In the genomic region with DNA sequence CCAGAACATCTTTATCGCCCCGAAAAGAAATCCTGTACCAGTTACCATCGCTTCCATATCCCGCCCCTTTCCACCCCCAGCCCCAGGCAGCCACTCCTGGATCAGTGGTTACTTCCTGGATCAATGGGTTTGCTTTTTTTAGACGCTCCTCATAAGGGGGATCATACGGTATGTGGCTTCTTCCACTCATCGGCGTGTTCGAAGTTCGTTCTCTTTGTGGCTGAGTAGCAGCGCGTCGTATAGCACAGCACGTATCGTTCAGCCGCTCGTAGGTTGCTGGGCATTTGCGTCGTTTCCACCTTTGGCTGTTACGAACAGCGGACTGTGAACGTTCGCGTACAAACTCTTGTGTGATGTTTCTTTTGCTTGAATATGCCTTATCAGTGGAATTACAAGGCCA, we compare ENCODE assay signal across 16 cellular contexts. TPM values are rescaled to one million over a fixed set of nuclear protein-coding genes. Genes with fewer than 3 reads are reported as not detected.
DNase-seq lines count a peak whose midpoint lies in the region; ATAC-seq and TF ChIP-seq lines count a peak whose summit lies in the region.
"Had no signal": no experiment of that assay in that cellular context is flagged by ENCODE, and none has a peak within 500 bp of the region (broad histone marks: within the 10 kb centered on the region; RNA-seq: fewer than 3 reads in every experiment).

No MANE protein-coding gene starts in this region.

- CTCF ChIA-PET in CD4-positive, alpha-beta T cell (lab: Charles Lee), result interaction anchor here (1.3 kb wide), 1 partner anchor 8 kb away, joined by 3 read pairs; no protein-coding TSS in a partner anchor

- ATAC-seq in CD4-positive, alpha-beta T cell (ENCODE audit: poor library complexity), result no peak
- ATAC-seq in naive B cell (ENCODE audit: low read depth in 2 of 2) (no peak), HG03432 (IDR thresholded peaks at IDR 0.05; ENCODE audit: unreplicated experiment) (no peak)
- ATAC-seq: PC-3 had no signal

- no peak overlapping the region for H3K27ac ChIP-seq in CD4-positive, alpha-beta T cell (ENCODE audit: low read depth, low read length)
- H3K27ac ChIP-seq: cardiac muscle cell had no signal

- peak overlapping the region; percentile 87 for H3K4me3 Mint-ChIP-seq in CD4-positive, alpha-beta T cell
- peak overlapping the region; percentile 90 for H3K4me3 Mint-ChIP-seq in activated T-helper 1 cell treated with anti-CD3 and anti-CD28 coated beads, Interleukin-12 subunit alpha, Interleukin-12 subunit beta, Interleukin-2, Interleukin-4 antibody, amounts not matched to agents 30 ng/mL and 10 ng/mL and 1 ng/mL, durations not matched to agents 14 hours and 24 hours and 36 hours
- H3K4me3 Mint-ChIP-seq in naive B cell, result peak overlapping the region; percentile 18 to 98 (median 93)

- intact Hi-C loops in CD4-positive, alpha-beta T cell (cut with DNase I, micrococcal nuclease), result no loop called here
- intact Hi-C loops in activated T-helper 1 cell treated with anti-CD3 and anti-CD28 coated beads, Interleukin-12 subunit alpha, Interleukin-12 subunit beta, Interleukin-2, Interleukin-4 antibody, amounts not matched to agents 30 ng/mL and 10 ng/mL and 1 ng/mL, durations not matched to agents 14 hours and 24 hours and 36 hours (cut with micrococcal nuclease), result loop anchor here (10.0 kb wide), 1 partner anchor 539 kb away; a partner anchor contains a TSS

- no peaks in the 10 kb centered on the region for H3K27me3 Mint-ChIP-seq in CD4-positive, alpha-beta T cell
- H3K27me3 Mint-ChIP-seq in activated T-helper 1 cell treated with anti-CD3 and anti-CD28 coated beads, Interleukin-12 subunit alpha, Interleukin-12 subunit beta, Interleukin-2, Interleukin-4 antibody, amounts not matched to agents 30 ng/mL and 10 ng/mL and 1 ng/mL, durations not matched to agents 14 hours and 24 hours and 36 hours (ENCODE audit: insufficient read depth), result peaks cover 2% of the 10 kb centered on the region
- no peaks in the 10 kb centered on the region for H3K27me3 Mint-ChIP-seq in naive B cell

- POLR2A ChIA-PET in CD4-positive, alpha-beta T cell (lab: Charles Lee), result interaction anchor here (1.5 to 1.9 kb wide), 3 partner anchors 8 to 43 kb away, joined by 4 to 8 read pairs (median 6); no protein-coding TSS in a partner anchor

- H3K9me3 Mint-ChIP-seq in CD4-positive, alpha-beta T cell, result no peaks in the 10 kb centered on the region
- H3K9me3 Mint-ChIP-seq in activated T-helper 1 cell treated with anti-CD3 and anti-CD28 coated beads, Interleukin-12 subunit alpha, Interleukin-12 subunit beta, Interleukin-2, Interleukin-4 antibody, amounts not matched to agents 30 ng/mL and 10 ng/mL and 1 ng/mL, durations not matched to agents 14 hours and 24 hours and 36 hours, result no peaks in the 10 kb centered on the region
- H3K9me3 Mint-ChIP-seq in naive B cell, result no peaks in the 10 kb centered on the region

- TF ChIP-seq CTCF in CD4-positive, alpha-beta T cell (IDR thresholded peaks at IDR 0.05), result no peak

- H3K27me3 ChIP-seq in CD4-positive, alpha-beta T cell (ENCODE audit: control insufficient read depth, insufficient read depth, low read length), result no peaks in the 10 kb centered on the region
- H3K27me3 ChIP-seq: cardiac muscle cell had no signal

- peak; percentile 6 for DNase-seq in 8988T
- no peak for DNase-seq in CD4-positive, alpha-beta T cell
- DNase-seq in activated T-helper 1 cell treated with anti-CD3 and anti-CD28 coated beads, Interleukin-12 subunit alpha, Interleukin-12 subunit beta, Interleukin-2, Interleukin-4 antibody, amounts not matched to agents 30 ng/mL and 10 ng/mL and 1 ng/mL, durations not matched to agents 14 hours and 24 hours and 36 hours (ENCODE audit: low spot score), result no peak
- DNase-seq in naive B cell, result no peak
- no peak for DNase-seq in islet precursor cell
- no peak for DNase-seq in NK-92 treated with Interleukin-12 subunit alpha and Interleukin-12 subunit beta, amount 100 ng/mL, for 24 hours (lab: John Stamatoyannopoulos, UW)
- DNase-seq: C1 segment of cervical spinal cord, foreskin melanocyte, HCEC 1CT, Karpas-422, NCI-H146, NCI-H510A treated with DMSO at 0.1 percent for 48 hours, PC-3 had no signal

- peak overlapping the region; percentile 98 for H3K27ac Mint-ChIP-seq in CD4-positive, alpha-beta T cell
- peak overlapping the region; percentile 27 for H3K27ac Mint-ChIP-seq in activated T-helper 1 cell treated with anti-CD3 and anti-CD28 coated beads, Interleukin-12 subunit alpha, Interleukin-12 subunit beta, Interleukin-2, Interleukin-4 antibody, amounts not matched to agents 30 ng/mL and 10 ng/mL and 1 ng/mL, durations not matched to agents 14 hours and 24 hours and 36 hours
- H3K27ac Mint-ChIP-seq in naive B cell, result peak overlapping the region in 4 of 6 donors; percentile 76 to 98 (median 90)

- peaks cover 25% of the 10 kb centered on the region for H3K4me1 Mint-ChIP-seq in CD4-positive, alpha-beta T cell (ENCODE audit: low read depth)
- peaks cover 12% of the 10 kb centered on the region for H3K4me1 Mint-ChIP-seq in activated T-helper 1 cell treated with anti-CD3 and anti-CD28 coated beads, Interleukin-12 subunit alpha, Interleukin-12 subunit beta, Interleukin-2, Interleukin-4 antibody, amounts not matched to agents 30 ng/mL and 10 ng/mL and 1 ng/mL, durations not matched to agents 14 hours and 24 hours and 36 hours (ENCODE audit: low read depth)
- H3K4me1 Mint-ChIP-seq in naive B cell, result peaks cover 26 to 28% (median 27%) of the 10 kb centered on the region in 3 donors

- no peaks in the 10 kb centered on the region for H3K9me3 ChIP-seq in CD4-positive, alpha-beta T cell (ENCODE audit: control insufficient read depth, low read length)
- H3K9me3 ChIP-seq: SK-N-SH had no signal

- peaks cover 37% of the 10 kb centered on the region for H3K36me3 Mint-ChIP-seq in CD4-positive, alpha-beta T cell (ENCODE audit: low read depth)
- H3K36me3 Mint-ChIP-seq in activated T-helper 1 cell treated with anti-CD3 and anti-CD28 coated beads, Interleukin-12 subunit alpha, Interleukin-12 subunit beta, Interleukin-2, Interleukin-4 antibody, amounts not matched to agents 30 ng/mL and 10 ng/mL and 1 ng/mL, durations not matched to agents 14 hours and 24 hours and 36 hours (ENCODE audit: low read depth), result peaks cover 18% of the 10 kb centered on the region
- H3K36me3 Mint-ChIP-seq in naive B cell, result no peaks in the 10 kb centered on the region

RNA-seq across cellular contexts. Expression of a gene that starts 1.8 kb away (rescaled TPM):
- 10 to 100 TPM; 21.8 to 22.3 TPM for total RNA-seq in CD4-positive, alpha-beta T cell
- 49.5 and 51.3 TPM in 2 replicates for total RNA-seq in activated T-helper 1 cell treated with anti-CD3 and anti-CD28 coated beads, Interleukin-12 subunit alpha, Interleukin-12 subunit beta, Interleukin-2, Interleukin-4 antibody, amounts not matched to agents 30 ng/mL and 10 ng/mL and 1 ng/mL, durations not matched to agents 14 hours and 24 hours and 36 hours
- 10 to 100 TPM; 19.1 to 26.4 (median 24.1) TPM for polyA plus RNA-seq in naive B cell (ENCODE audit: low read depth in 6 of 6)

RNA-seq across cellular contexts. Expression of a gene that starts 2.0 kb away (rescaled TPM):
- total RNA-seq in CD4-positive, alpha-beta T cell, result 10 to 100 TPM; 58.0 to 59.3 TPM
- total RNA-seq in activated T-helper 1 cell treated with anti-CD3 and anti-CD28 coated beads, Interleukin-12 subunit alpha, Interleukin-12 subunit beta, Interleukin-2, Interleukin-4 antibody, amounts not matched to agents 30 ng/mL and 10 ng/mL and 1 ng/mL, durations not matched to agents 14 hours and 24 hours and 36 hours, result 48.8 and 55.0 TPM in 2 replicates
- 10 to 100 TPM in 1 of 6 donors, 1 to 10 TPM in 4, not detected in 1; 7.1 to 14.9 (median 7.6) TPM for polyA plus RNA-seq in naive B cell (ENCODE audit: low read depth in 6 of 6)

Comparison
In these comparisons a context has a peak if more than half of its experiments do, and no peak if none do; other contexts are left out.
1. H3K27ac Mint-ChIP-seq: peak in every context shown above with its lines; median percentile 98 in CD4-positive, alpha-beta T cell; 90 in naive B cell; 27 in activated T-helper 1 cell treated with anti-CD3 and anti-CD28 coated beads, Interleukin-12 subunit alpha, Interleukin-12 subunit beta, Interleukin-2, Interleukin-4 antibody, amounts not matched to agents 30 ng/mL and 10 ng/mL and 1 ng/mL, durations not matched to agents 14 hours and 24 hours and 36 hours.